ENCODE assay signal across 14 cellular contexts in genomic region chr2:122960727-122961641, GRCh38.
A peak's percentile ranks its signal among the peaks of the same experiment; 100 is the strongest.
DNase-seq lines count a peak whose midpoint lies in the region; ATAC-seq and TF ChIP-seq lines count a peak whose summit lies in the region.
"Had no signal": no experiment of that assay in that cellular context is flagged by ENCODE, and none has a peak within 500 bp of the region (broad histone marks: within the 10 kb centered on the region; RNA-seq: fewer than 3 reads in every experiment).

No MANE protein-coding gene starts in this region.

- H3K79me2 ChIP-seq in PC-9 (ENCODE audit: low read depth): no peaks in the 10 kb centered on the region

- no peaks in the 10 kb centered on the region for H3K9me2 ChIP-seq in PC-9 (ENCODE audit: insufficient read depth)

- peak overlapping the region; percentile 10; the same call in 1 of the 2 replicates for H2AFZ ChIP-seq in PC-9

- 53% methylated on average over 5 of the region's 5 CpGs for WGBS in prostate gland

- H3K4me3 ChIP-seq in PC-9: no peak overlapping the region
- no peak overlapping the region for H3K4me3 ChIP-seq in prostate gland
- H3K4me3 ChIP-seq: BLaER1, Peyer's patch, thoracic aorta had no signal

- CTCF ChIA-PET in PC-9 (lab: Charles Lee): no interaction called here

- ATAC-seq in HG02938 (IDR thresholded peaks at IDR 0.05; ENCODE audit: unreplicated experiment): no peak
- ATAC-seq: naive thymus-derived CD4-positive, alpha-beta T cell had no signal

- 0 out of 2 replicates have a peak overlapping the region, but pooled peaks have one; percentile 7 for H3K27ac ChIP-seq in PC-9
- no peak overlapping the region for H3K27ac ChIP-seq in prostate gland
- H3K27ac ChIP-seq: BLaER1, Peyer's patch, thoracic aorta had no signal

- no peaks in the 10 kb centered on the region for H3K27me3 ChIP-seq in PC-9 (ENCODE audit: insufficient read depth, low read depth)
- H3K27me3 ChIP-seq in prostate gland (replicated peaks; ENCODE audit: insufficient read depth): no peaks in the 10 kb centered on the region
- H3K27me3 ChIP-seq: BLaER1, Peyer's patch had no signal

- TF ChIP-seq POLR2A in prostate gland (IDR thresholded peaks at IDR 0.05): no peak

- H3K9me3 ChIP-seq in PC-9 (ENCODE audit: insufficient read depth, low read depth) (0 out of 2 replicates have a peak, but pooled peaks cover 3% of the 10 kb centered on the region), prostate gland (no peaks in the 10 kb centered on the region)
- H3K9me3 ChIP-seq: BLaER1, Peyer's patch, thoracic aorta had no signal

- H3K4me1 ChIP-seq in PC-9 (replicated peaks; ENCODE audit: insufficient read depth) (peaks cover 15% of the 10 kb centered on the region), prostate gland (replicated peaks) (no peaks in the 10 kb centered on the region)
- H3K4me1 ChIP-seq: BLaER1, Peyer's patch had no signal

- peak; percentile 58 for DNase-seq in COLO829 (ENCODE audit: low spot score)
- peak; percentile 89 for DNase-seq in NCI-H1105 treated with DMSO at 0.1 percent for 48 hours (lab: John Stamatoyannopoulos, UW)
- peak in 1 of 2 experiments; percentile 70 for DNase-seq in PC-9
- peak; percentile 81 for DNase-seq in fibroblast of the conjunctiva (ENCODE audit: low read depth)
- DNase-seq in dedifferentiated amniotic fluid mesenchymal stem cell (ENCODE audit: extremely low spot score): no peak
- DNase-seq in prostate gland (ENCODE audit: low spot score): no peak
- DNase-seq in NCI-H526 treated with DMSO at 0.1 percent for 48 hours (lab: John Stamatoyannopoulos, UW): no peak
- DNase-seq: activated CD4-positive, alpha-beta T cell treated with anti-CD3 and anti-CD28 coated beads, Interleukin-2, amount 50 U/mL, for 1 hour; amniotic stem cell; naive thymus-derived CD4-positive, alpha-beta T cell; Peyer's patch had no signal

- POLR2A ChIA-PET in PC-9 (lab: Charles Lee; ENCODE audit: unreplicated experiment): no interaction called here

- H3K36me3 ChIP-seq in PC-9 (ENCODE audit: low read depth) (no peaks in the 10 kb centered on the region), prostate gland (no peaks in the 10 kb centered on the region)
- H3K36me3 ChIP-seq: BLaER1, Peyer's patch, thoracic aorta had no signal

- peak overlapping the region; percentile 51 for H3K4me2 ChIP-seq in PC-9
- H3K4me2 ChIP-seq: BLaER1 had no signal

- no peaks in the 10 kb centered on the region for H4K20me1 ChIP-seq in PC-9 (ENCODE audit: insufficient read depth)
- H4K20me1 ChIP-seq: BLaER1 had no signal

- BruUV-seq in PC-9 (replicated peaks; lab: Mats Ljungman, UMichigan): no TSS peak

- no peak for TF ChIP-seq CTCF in PC-9 (conservative IDR thresholded peaks at IDR 0.05)
- TF ChIP-seq CTCF in prostate gland (IDR thresholded peaks at IDR 0.05): no peak

- intact Hi-C loops in PC-9 (cut with micrococcal nuclease; ENCODE audit: unreplicated experiment): no loop called here
- intact Hi-C loops in prostate gland (cut with DNase I): no loop called here

- H3F3A ChIP-seq in PC-9 (ENCODE audit: insufficient read depth, low read depth): no peaks in the 10 kb centered on the region; the same call in 1 of the 2 replicates

Comparison
In these comparisons a context has a peak if more than half of its experiments do, and no peak if none do; other contexts are left out.
1. DNase-seq: peak in COLO829 (single experiment), NCI-H1105 treated with DMSO at 0.1 percent for 48 hours (single experiment) and fibroblast of the conjunctiva (single experiment); none in dedifferentiated amniotic fluid mesenchymal stem cell (single experiment), prostate gland (single experiment) and NCI-H526 treated with DMSO at 0.1 percent for 48 hours (single experiment).